ENCODE assay signal across 8 cellular contexts in the genomic region with DNA sequence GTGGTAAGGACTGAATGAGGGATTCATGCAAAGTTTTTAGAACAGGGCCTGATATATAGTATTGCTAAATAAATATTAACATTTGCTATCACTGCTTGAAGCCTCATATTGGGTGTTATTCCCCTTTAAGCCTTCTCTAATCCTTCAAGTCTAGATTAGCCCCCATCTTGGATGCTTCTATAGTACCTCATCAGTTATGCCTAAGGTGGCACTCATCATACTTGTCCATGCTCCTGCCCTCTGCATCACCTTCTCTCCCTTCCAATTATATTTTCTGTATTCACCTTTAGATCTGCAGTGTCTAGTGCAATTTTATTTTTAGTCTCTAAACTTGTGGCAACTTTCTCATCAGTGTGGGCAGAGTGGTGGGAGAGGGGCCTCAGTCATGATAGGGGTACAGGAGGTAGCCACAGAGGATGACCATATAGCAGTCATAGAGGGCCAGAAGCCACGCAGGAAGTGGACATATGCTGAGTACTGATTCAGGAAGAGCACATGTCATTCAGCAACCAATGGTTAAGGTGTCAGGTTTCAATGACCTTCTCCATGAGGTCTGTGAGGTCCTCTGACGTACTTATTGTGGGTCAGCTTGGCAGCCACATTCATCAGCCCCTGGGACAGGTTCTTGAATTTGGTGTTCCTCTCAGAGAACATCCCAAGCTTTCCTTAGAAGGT. TPM values are rescaled to one million over a fixed set of nuclear protein-coding genes. Genes with fewer than 3 reads are reported as not detected.
DNase-seq lines count a peak whose midpoint lies in the region; ATAC-seq and TF ChIP-seq lines count a peak whose summit lies in the region.

No MANE protein-coding gene starts in this region.

- no peaks in the 10 kb centered on the region for H3K27me3 ChIP-seq in esophagus squamous epithelium
- no peaks in the 10 kb centered on the region for H3K27me3 ChIP-seq in H7 (ENCODE audit: control insufficient read depth, insufficient read depth, low read length)

- peaks cover 7 to 32% (median 9%) of the 10 kb centered on the region in 5 donors for H3K27me3 Mint-ChIP-seq in naive thymus-derived CD8-positive, alpha-beta T cell

- in situ Hi-C loops in KBM-7 (cut with MboI; ENCODE audit: low pct_unique_long_range_greater_than_20kb, low sequenced_read_pairs): no loop called here

- H3K4me3 ChIP-seq in GM12864 (ENCODE audit: low read depth, low read length) (peak overlapping the region; percentile 44), esophagus squamous epithelium (peak overlapping the region in 2 of 4 donors; percentile 44 to 64), H7 (ENCODE audit: insufficient read depth, low read depth, low read length) (no peak overlapping the region)

- no peak for TF ChIP-seq CTCF in GM12864 (IDR thresholded peaks at IDR 0.05; ENCODE audit: low read depth, low read length, missing control alignments)
- no peak for TF ChIP-seq CTCF in esophagus squamous epithelium (IDR thresholded peaks at IDR 0.05)

- no peak for TF ChIP-seq POLR2A in esophagus squamous epithelium (IDR thresholded peaks at IDR 0.05)

- H3K9me3 ChIP-seq in esophagus squamous epithelium: no peaks in the 10 kb centered on the region

- H3K4me1 ChIP-seq in esophagus squamous epithelium: peaks cover 0 to 53% (median 18%) of the 10 kb centered on the region in 3 donors

- WGBS in esophagus squamous epithelium, 2 donors: 34 to 71% methylated on average over 2 of the region's 2 CpGs

- POLR2A ChIA-PET in naive thymus-derived CD8-positive, alpha-beta T cell (lab: Charles Lee): interaction anchor here (0.6 kb wide), 1 partner anchor 28 kb away, joined by 4 read pairs; no protein-coding TSS in a partner anchor

- ATAC-seq in GM21360 (IDR thresholded peaks at IDR 0.05; ENCODE audit: unreplicated experiment): peak; percentile 31
- ATAC-seq in HG03571 (IDR thresholded peaks at IDR 0.05; ENCODE audit: unreplicated experiment): peak; percentile 38
- no peak for ATAC-seq in naive thymus-derived CD8-positive, alpha-beta T cell

- H3K27ac ChIP-seq in esophagus squamous epithelium: peak overlapping the region in 3 of 4 donors; percentile 84 to 89 (median 86)

- intact Hi-C loops in esophagus squamous epithelium (cut with DNase I): no loop called here

- H3K27ac Mint-ChIP-seq in naive thymus-derived CD8-positive, alpha-beta T cell: peak overlapping the region in 1 of 10 donors; percentile 64

- H3K36me3 ChIP-seq in esophagus squamous epithelium (no peaks in the 10 kb centered on the region), H7 (replicated peaks; ENCODE audit: control insufficient read depth, insufficient read depth, low read length) (no peaks in the 10 kb centered on the region)

- H3K4me3 Mint-ChIP-seq in naive thymus-derived CD8-positive, alpha-beta T cell: peak overlapping the region in 1 of 10 donors; percentile 40

- no peaks in the 10 kb centered on the region for H3K36me3 Mint-ChIP-seq in naive thymus-derived CD8-positive, alpha-beta T cell

- peaks cover 8 to 58% (median 18%) of the 10 kb centered on the region in 4 donors for H3K4me1 Mint-ChIP-seq in naive thymus-derived CD8-positive, alpha-beta T cell

- peak; percentile 83 for DNase-seq in GM12864 (ENCODE audit: low read depth)
- no peak for DNase-seq in esophagus squamous epithelium (lab: John Stamatoyannopoulos, UW)
- no peak for DNase-seq in KBM-7
- no peak for DNase-seq in mesenteric fat pad (ENCODE audit: low spot score)
- no peak for DNase-seq in H7
- no peak for DNase-seq in naive thymus-derived CD8-positive, alpha-beta T cell

- H3K9me3 Mint-ChIP-seq in naive thymus-derived CD8-positive, alpha-beta T cell: no peaks in the 10 kb centered on the region

RNA-seq across cellular contexts. Expression of gene ENTPD1, which starts 2.5 kb away (rescaled TPM):
- total RNA-seq in esophagus squamous epithelium (10 to 100 TPM in 2 of 4 donors, 1 to 10 TPM in 2; 7.7 to 34.5 (median 10.1) TPM), mesenteric fat pad (25.4 TPM)
- total RNA-seq in H7 (2014; rRNA removed; shearing (Covaris generic)): 0.42 and 0.92 TPM in 2 replicates
- 1 to 10 TPM; 1.4 to 1.6 TPM for total RNA-seq in naive thymus-derived CD8-positive, alpha-beta T cell
- under 1 TPM; 0.16 to 0.25 (median 0.17) TPM for polyA plus RNA-seq in naive thymus-derived CD8-positive, alpha-beta T cell

Comparison
In these comparisons a context has a peak if more than half of its experiments do, and no peak if none do; other contexts are left out.
1. ATAC-seq: peak in GM21360 (single experiment) and HG03571 (single experiment); none in naive thymus-derived CD8-positive, alpha-beta T cell (0 of 2).